1 cellular context compared by ENCODE assay signal in the genomic region with DNA sequence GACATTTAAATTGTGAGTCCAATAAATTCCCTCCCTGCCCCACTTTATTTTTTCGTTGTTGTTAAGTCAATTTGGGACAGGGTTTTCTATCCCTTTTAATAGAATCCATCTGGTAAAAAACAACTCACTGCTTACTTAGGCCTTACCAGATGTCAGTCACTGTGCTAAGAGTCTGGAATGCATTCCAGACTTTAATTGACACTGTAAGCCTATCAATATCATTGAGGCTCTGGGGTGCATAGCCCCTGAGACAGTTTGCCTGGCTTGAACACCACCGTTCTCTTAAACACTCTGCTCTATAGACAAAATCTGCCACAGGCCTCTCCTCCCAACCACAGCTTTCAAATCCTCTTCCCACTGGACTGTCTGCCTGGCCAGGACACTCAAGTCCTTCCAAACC.
TF ChIP-seq lines count a peak whose summit lies in the region.

No MANE protein-coding gene starts in this region.

TF ChIP-seq in SK-N-SH, 30 proteins besides CTCF, POLR2A, EP300 and RAD21 (continued from another document):
- TF ChIP-seq, protein P1, sequence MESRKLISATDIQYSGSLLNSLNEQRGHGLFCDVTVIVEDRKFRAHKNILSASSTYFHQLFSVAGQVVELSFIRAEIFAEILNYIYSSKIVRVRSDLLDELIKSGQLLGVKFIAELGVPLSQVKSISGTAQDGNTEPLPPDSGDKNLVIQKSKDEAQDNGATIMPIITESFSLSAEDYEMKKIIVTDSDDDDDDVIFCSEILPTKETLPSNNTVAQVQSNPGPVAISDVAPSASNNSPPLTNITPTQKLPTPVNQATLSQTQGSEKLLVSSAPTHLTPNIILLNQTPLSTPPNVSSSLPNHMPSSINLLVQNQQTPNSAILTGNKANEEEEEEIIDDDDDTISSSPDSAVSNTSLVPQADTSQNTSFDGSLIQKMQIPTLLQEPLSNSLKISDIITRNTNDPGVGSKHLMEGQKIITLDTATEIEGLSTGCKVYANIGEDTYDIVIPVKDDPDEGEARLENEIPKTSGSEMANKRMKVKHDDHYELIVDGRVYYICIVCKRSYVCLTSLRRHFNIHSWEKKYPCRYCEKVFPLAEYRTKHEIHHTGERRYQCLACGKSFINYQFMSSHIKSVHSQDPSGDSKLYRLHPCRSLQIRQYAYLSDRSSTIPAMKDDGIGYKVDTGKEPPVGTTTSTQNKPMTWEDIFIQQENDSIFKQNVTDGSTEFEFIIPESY (IDR thresholded peaks at IDR 0.05; ENCODE audit: borderline replicate concordance, low read depth), result no peak
- TF ChIP-seq YY1 (IDR thresholded peaks at IDR 0.05; ENCODE audit: low read depth), result no peak
- TF ChIP-seq CHD2 (IDR thresholded peaks at IDR 0.05; ENCODE audit: low read length, partially characterized antibody), result no peak
- TF ChIP-seq, protein P2, sequence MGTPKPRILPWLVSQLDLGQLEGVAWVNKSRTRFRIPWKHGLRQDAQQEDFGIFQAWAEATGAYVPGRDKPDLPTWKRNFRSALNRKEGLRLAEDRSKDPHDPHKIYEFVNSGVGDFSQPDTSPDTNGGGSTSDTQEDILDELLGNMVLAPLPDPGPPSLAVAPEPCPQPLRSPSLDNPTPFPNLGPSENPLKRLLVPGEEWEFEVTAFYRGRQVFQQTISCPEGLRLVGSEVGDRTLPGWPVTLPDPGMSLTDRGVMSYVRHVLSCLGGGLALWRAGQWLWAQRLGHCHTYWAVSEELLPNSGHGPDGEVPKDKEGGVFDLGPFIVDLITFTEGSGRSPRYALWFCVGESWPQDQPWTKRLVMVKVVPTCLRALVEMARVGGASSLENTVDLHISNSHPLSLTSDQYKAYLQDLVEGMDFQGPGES (IDR thresholded peaks at IDR 0.05; ENCODE audit: low read depth, low read length), result no peak
- no peak for TF ChIP-seq FOSL2 (IDR thresholded peaks at IDR 0.05; ENCODE audit: borderline replicate concordance, low read depth)
- no peak for TF ChIP-seq FOXM1 (IDR thresholded peaks at IDR 0.05; ENCODE audit: low read depth)
- no peak for TF ChIP-seq POLR2AphosphoS5 (IDR thresholded peaks at IDR 0.05; ENCODE audit: low read depth, low read length)
- no peak for TF ChIP-seq TEAD4 (IDR thresholded peaks at IDR 0.05; ENCODE audit: borderline replicate concordance, insufficient read depth)
- TF ChIP-seq, protein P3, sequence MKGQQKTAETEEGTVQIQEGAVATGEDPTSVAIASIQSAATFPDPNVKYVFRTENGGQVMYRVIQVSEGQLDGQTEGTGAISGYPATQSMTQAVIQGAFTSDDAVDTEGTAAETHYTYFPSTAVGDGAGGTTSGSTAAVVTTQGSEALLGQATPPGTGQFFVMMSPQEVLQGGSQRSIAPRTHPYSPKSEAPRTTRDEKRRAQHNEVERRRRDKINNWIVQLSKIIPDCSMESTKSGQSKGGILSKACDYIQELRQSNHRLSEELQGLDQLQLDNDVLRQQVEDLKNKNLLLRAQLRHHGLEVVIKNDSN (IDR thresholded peaks at IDR 0.05; ENCODE audit: borderline replicate concordance, low read depth), result no peak
- TF ChIP-seq FOXJ3 (CRISPR knock-in tag; IDR thresholded peaks at IDR 0.05), result no peak
- TF ChIP-seq GABPA (IDR thresholded peaks at IDR 0.05; ENCODE audit: low read depth), result no peak
